In genomic region chr2:86066915-86067314, GRCh38 we compare ENCODE assay signal across 19 cellular contexts. TPM values are rescaled to one million over a fixed set of nuclear protein-coding genes. Genes with fewer than 3 reads are reported as not detected.
DNase-seq lines count a peak whose midpoint lies in the region; ATAC-seq, FAIRE-seq and TF ChIP-seq lines count a peak whose summit lies in the region.
"Had no signal": no experiment of that assay in that cellular context is flagged by ENCODE, and none has a peak within 500 bp of the region (broad histone marks: within the 10 kb centered on the region; RNA-seq: fewer than 3 reads in every experiment).

No MANE protein-coding gene starts in this region.

- TF ChIP-seq CTCF in HFFc6 (IDR thresholded peaks at IDR 0.05) = no peak
- no peak for TF ChIP-seq CTCF in K562 (IDR thresholded peaks at IDR 0.05 in 2 of 3, conservative IDR thresholded peaks at IDR 0.05 in 1 of 3; ENCODE audit: insufficient read depth in 2 of 3, low read depth in 1 of 3, low read length in 3 of 3)

- no peak for ATAC-seq in K562

- no peak for FAIRE-seq in K562 (lab: Jason Lieb, UNC)

- H3K36me3 ChIP-seq in K562 (ENCODE audit: control insufficient read depth, insufficient read depth, low read length) (peaks cover 97% of the 10 kb centered on the region), skeletal muscle tissue (ENCODE audit: control insufficient read depth in 3 of 3, insufficient read depth in 3 of 3, low read length in 3 of 3) (peaks cover 17 to 38% (median 36%) of the 10 kb centered on the region in 3 donors)

- in situ Hi-C loops in K562 (cut with MboI) = no loop called here

- no peak overlapping the region for H3K27ac ChIP-seq in K562 (ENCODE audit: extremely low read depth, low read depth, low read length)
- H3K27ac ChIP-seq in skeletal muscle tissue (ENCODE audit: low read depth, low read length) = peak overlapping the region; percentile 69
- H3K27ac ChIP-seq: HL-60, SK-N-MC had no signal

- CTCF ChIA-PET in activated naive CD4-positive, alpha-beta T cell treated with anti-CD3 and anti-CD28 coated beads for 36 hours (lab: Charles Lee) = interaction anchor here (1.3 kb wide), 1 partner anchor 9 kb away, joined by 4 read pairs; no protein-coding TSS in a partner anchor
- CTCF ChIA-PET in K562 (lab: Yijun Ruan, JAX; ENCODE audit: low intra/inter-chr PET ratio) = interaction anchor here (1.1 kb wide), 1 partner anchor 242 kb away, joined by 3 read pairs; no protein-coding TSS in a partner anchor

- no peak overlapping the region for H2AFZ ChIP-seq in K562 (ENCODE audit: low read depth, low read length)

- no peaks in the 10 kb centered on the region for H3K27me3 Mint-ChIP-seq in activated naive CD4-positive, alpha-beta T cell treated with anti-CD3 and anti-CD28 coated beads, Interleukin-2, amount 50 U/mL, for 24 hours
- no peaks in the 10 kb centered on the region for H3K27me3 Mint-ChIP-seq in activated naive CD4-positive, alpha-beta T cell treated with anti-CD3 and anti-CD28 coated beads for 36 hours (ENCODE audit: low read depth)
- no peaks in the 10 kb centered on the region; the same call in 1 of the 2 replicates for H3K27me3 Mint-ChIP-seq in HFFc6 (ENCODE audit: insufficient read depth)
- H3K27me3 Mint-ChIP-seq: B cell, IgD-negative memory B cell had no signal

- H3K4me3 ChIP-seq in K562 (no peak overlapping the region), skeletal muscle tissue (ENCODE audit: low read length in 3 of 3) (no peak overlapping the region)
- H3K4me3 ChIP-seq: SK-N-MC had no signal

- no peaks in the 10 kb centered on the region for H3K27me3 ChIP-seq in K562 (ENCODE audit: control insufficient read depth in 2 of 2, insufficient read depth in 2 of 2, low read length in 2 of 2)
- no peaks in the 10 kb centered on the region for H3K27me3 ChIP-seq in skeletal muscle tissue (ENCODE audit: control insufficient read depth in 3 of 3, insufficient read depth in 3 of 3, low read length in 3 of 3)

- H3K36me3 Mint-ChIP-seq in activated naive CD4-positive, alpha-beta T cell treated with anti-CD3 and anti-CD28 coated beads, Interleukin-2, amount 50 U/mL, for 24 hours = peaks cover 56% of the 10 kb centered on the region
- H3K36me3 Mint-ChIP-seq in activated naive CD4-positive, alpha-beta T cell treated with anti-CD3 and anti-CD28 coated beads for 36 hours (ENCODE audit: low read depth) = peaks cover 69% of the 10 kb centered on the region
- peaks cover 59% of the 10 kb centered on the region for H3K36me3 Mint-ChIP-seq in HFFc6 (ENCODE audit: low read depth)

- no peaks in the 10 kb centered on the region for H3K4me1 ChIP-seq in K562 (replicated peaks in 1 of 2; ENCODE audit: control insufficient read depth in 2 of 2, insufficient read depth in 2 of 2, low read length in 2 of 2)
- H3K4me1 ChIP-seq in skeletal muscle tissue (ENCODE audit: control insufficient read depth in 3 of 3, insufficient read depth in 3 of 3, low read length in 3 of 3) = peaks cover 25 to 31% (median 29%) of the 10 kb centered on the region in 3 donors

- H3K9me3 Mint-ChIP-seq in activated naive CD4-positive, alpha-beta T cell treated with anti-CD3 and anti-CD28 coated beads, Interleukin-2, amount 50 U/mL, for 24 hours = peaks cover 4% of the 10 kb centered on the region
- no peaks in the 10 kb centered on the region for H3K9me3 Mint-ChIP-seq in activated naive CD4-positive, alpha-beta T cell treated with anti-CD3 and anti-CD28 coated beads for 36 hours
- H3K9me3 Mint-ChIP-seq in HFFc6 = peaks cover 5% of the 10 kb centered on the region

- TF ChIP-seq EP300 in K562 (IDR thresholded peaks at IDR 0.05; ENCODE audit: low read length) = no peak

- no TSS peak for BruUV-seq in K562 (replicated peaks; lab: Mats Ljungman, UMichigan)

- no peak for DNase-seq in activated naive CD4-positive, alpha-beta T cell treated with anti-CD3 and anti-CD28 coated beads for 36 hours
- no peak for DNase-seq in HFFc6
- no peak for DNase-seq in K562 (ENCODE audit: extremely low read depth in 1 of 4, low spot score in 3 of 4)
- DNase-seq in RKO (ENCODE audit: low spot score) = no peak
- DNase-seq in Kasumi-1 (lab: John Stamatoyannopoulos, UW) = no peak
- DNase-seq in AG20443 (ENCODE audit: low spot score) = no peak
- DNase-seq: Caco-2; GDM1; H9; NCI-H187; NCI-H526; NK-92 treated with Interleukin-12 subunit alpha and Interleukin-12 subunit beta, amount 100 ng/mL, for 24 hours; SHP77 had no signal

- peaks cover 24% of the 10 kb centered on the region for H3K4me1 Mint-ChIP-seq in activated naive CD4-positive, alpha-beta T cell treated with anti-CD3 and anti-CD28 coated beads, Interleukin-2, amount 50 U/mL, for 24 hours
- peaks cover 20% of the 10 kb centered on the region for H3K4me1 Mint-ChIP-seq in activated naive CD4-positive, alpha-beta T cell treated with anti-CD3 and anti-CD28 coated beads for 36 hours (ENCODE audit: low read depth)
- peaks cover 74% of the 10 kb centered on the region for H3K4me1 Mint-ChIP-seq in HFFc6 (ENCODE audit: low read depth)
- H3K4me1 Mint-ChIP-seq: H9 had no signal

- intact Hi-C loops in activated naive CD4-positive, alpha-beta T cell treated with anti-CD3 and anti-CD28 coated beads for 36 hours (cut with micrococcal nuclease) = no loop called here
- intact Hi-C loops in K562 (cut with micrococcal nuclease) = no loop called here

- H3K4me2 ChIP-seq in K562 (ENCODE audit: insufficient read depth, low read length) = no peak overlapping the region

- no peak for TF ChIP-seq POLR2A in K562 (conservative IDR thresholded peaks at IDR 0.05)

- no peaks in the 10 kb centered on the region for H4K20me1 ChIP-seq in K562 (replicated peaks; ENCODE audit: control insufficient read depth, insufficient read depth, low read length)

- H3K79me2 ChIP-seq in K562 (ENCODE audit: control insufficient read depth, insufficient read depth, low read length) = no peaks in the 10 kb centered on the region

- peak overlapping the region; percentile 8 for H3K27ac Mint-ChIP-seq in activated naive CD4-positive, alpha-beta T cell treated with anti-CD3 and anti-CD28 coated beads, Interleukin-2, amount 50 U/mL, for 24 hours
- H3K27ac Mint-ChIP-seq in activated naive CD4-positive, alpha-beta T cell treated with anti-CD3 and anti-CD28 coated beads for 36 hours = no peak overlapping the region
- H3K27ac Mint-ChIP-seq in HFFc6 = peak overlapping the region; percentile 79; the same call in 1 of the 2 replicates
- H3K27ac Mint-ChIP-seq: B cell, H9, IgD-negative memory B cell had no signal

- POLR2A ChIA-PET in K562 (lab: Yijun Ruan, JAX) = no interaction called here

- H3K9me1 ChIP-seq in K562 (ENCODE audit: control insufficient read depth, insufficient read depth, low read length) = no peaks in the 10 kb centered on the region

- no peak overlapping the region for H3K4me3 Mint-ChIP-seq in activated naive CD4-positive, alpha-beta T cell treated with anti-CD3 and anti-CD28 coated beads, Interleukin-2, amount 50 U/mL, for 24 hours
- H3K4me3 Mint-ChIP-seq in activated naive CD4-positive, alpha-beta T cell treated with anti-CD3 and anti-CD28 coated beads for 36 hours = no peak overlapping the region
- no peak overlapping the region for H3K4me3 Mint-ChIP-seq in HFFc6
- H3K4me3 Mint-ChIP-seq: B cell, H9 had no signal

- peaks cover 2% of the 10 kb centered on the region; the same call in 1 of the 2 replicates for H3K9me3 ChIP-seq in K562 (replicated peaks; ENCODE audit: control insufficient read depth, insufficient read depth, low read depth, low read length)
- H3K9me3 ChIP-seq in skeletal muscle tissue (ENCODE audit: control insufficient read depth in 3 of 3, low read length in 3 of 3) = no peaks in the 10 kb centered on the region
- H3K9me3 ChIP-seq: Caco-2 had no signal

- TF ChIP-seq RAD21 in K562 (CRISPR knock-in tag; conservative IDR thresholded peaks at IDR 0.05 in 1 of 2, IDR thresholded peaks at IDR 0.05 in 1 of 2) = no peak

- H3K9ac ChIP-seq in K562 (ENCODE audit: insufficient read depth in 1 of 2, low read depth in 2 of 2, low read length in 2 of 2) (no peak overlapping the region), skeletal muscle tissue (ENCODE audit: low read depth in 1 of 3, low read length in 3 of 3) (no peak overlapping the region)

RNA-seq across cellular contexts. Expression of gene POLR1A, which starts 38.8 kb away (rescaled TPM):
- total RNA-seq in activated naive CD4-positive, alpha-beta T cell treated with anti-CD3 and anti-CD28 coated beads for 36 hours = 10 to 100 TPM; 25.3 to 27.1 TPM
- 10 to 100 TPM; 32.2 to 37.6 (median 34.8) TPM for total RNA-seq in HFFc6 (2021; fragmentation: NEBNext Ultra II Directional; extraction: Animal tissue kit (Norgen Biotek cat#: 25700))
- 142 and 172 TPM in 2 replicates for total RNA-seq in K562 (2011; cell fraction: chromatin; rRNA removed; ENCODE audit: low replicate concordance)
- total RNA-seq in K562 (2011; cell fraction: nucleolus; rRNA removed) = 42.9 and 54.9 TPM in 2 replicates
- total RNA-seq in K562 (2011; cell fraction: nucleoplasm; rRNA removed) = 56.0 and 72.4 TPM in 2 replicates
- total RNA-seq in K562 (2014; rRNA removed) (21.8 and 25.4 TPM in 2 replicates), K562 (2014; rRNA removed; fragmentation: Illumina TruSeq; extraction: Trizol) (33.5 and 34.4 TPM in 2 replicates), K562 (2015; rRNA removed; fragmentation: Illumina TruSeq; extraction: Trizol) (25.0 and 26.0 TPM in 2 replicates), K562 (2021) (62.6 and 72.1 TPM in 2 replicates), skeletal muscle tissue (13.6 TPM)
- polyA plus RNA-seq in K562 (2011; rRNA removed) (8.9 and 13.3 TPM in 2 replicates), K562 (2014; fragmentation: Illumina TruSeq; extraction: Trizol) (28.6 and 34.7 TPM in 2 replicates), K562 (2014; fragmentation: Nextera tagmentation; extraction: Ambion mirVana) (1 to 10 TPM; 3.0 to 8.2 TPM), K562 (2014; rRNA removed) (14.1 and 14.7 TPM in 2 replicates)
- 4.9 and 10.6 TPM in 2 replicates for polyA plus RNA-seq in K562 (2011; cell fraction: cytosol; rRNA removed)
- 14.6 and 27.4 TPM in 2 replicates for polyA plus RNA-seq in K562 (2011; cell fraction: nucleus; rRNA removed)
- 13.3 and 47.8 TPM in 2 replicates for polyA plus RNA-seq in K562 (2012)
- polyA minus RNA-seq in K562 (2011; rRNA and poly(A)+ RNA removed) = 25.3 and 41.6 TPM in 2 replicates
- polyA minus RNA-seq in K562 (2011; cell fraction: cytosol; rRNA and poly(A)+ RNA removed) = 30.3 and 46.2 TPM in 2 replicates
- polyA minus RNA-seq in K562 (2011; cell fraction: nucleus; rRNA and poly(A)+ RNA removed) = 24.5 and 33.4 TPM in 2 replicates

RNA-seq across cellular contexts. Expression of gene PTCD3, which starts 39.1 kb away (rescaled TPM):
- total RNA-seq in activated naive CD4-positive, alpha-beta T cell treated with anti-CD3 and anti-CD28 coated beads for 36 hours = 100 to 1,000 TPM; 195 to 200 TPM
- 10 to 100 TPM; 59.5 to 75.4 (median 69.3) TPM for total RNA-seq in HFFc6 (2021; fragmentation: NEBNext Ultra II Directional; extraction: Animal tissue kit (Norgen Biotek cat#: 25700))
- 420 and 873 TPM in 2 replicates for total RNA-seq in K562 (2011; cell fraction: chromatin; rRNA removed; ENCODE audit: low replicate concordance)
- total RNA-seq in K562 (2011; cell fraction: nucleolus; rRNA removed) = 222 and 276 TPM in 2 replicates
- 323 and 328 TPM in 2 replicates for total RNA-seq in K562 (2011; cell fraction: nucleoplasm; rRNA removed)
- total RNA-seq in K562 (2014; rRNA removed) (122 and 131 TPM in 2 replicates), K562 (2014; rRNA removed; fragmentation: Illumina TruSeq; extraction: Trizol) (222 and 238 TPM in 2 replicates), K562 (2015; rRNA removed; fragmentation: Illumina TruSeq; extraction: Trizol) (220 and 225 TPM in 2 replicates), K562 (2021) (172 and 177 TPM in 2 replicates), skeletal muscle tissue (87.2 TPM)
- polyA plus RNA-seq in K562 (2011; rRNA removed) (122 and 241 TPM in 2 replicates), K562 (2014; fragmentation: Illumina TruSeq; extraction: Trizol) (152 and 176 TPM in 2 replicates), K562 (2014; fragmentation: Nextera tagmentation; extraction: Ambion mirVana) (100 to 1,000 TPM in 1 of 2 experiments, 10 to 100 TPM in 1; 65.2 to 116 TPM), K562 (2014; rRNA removed) (139 and 163 TPM in 2 replicates)
- 32.2 and 38.8 TPM in 2 replicates for polyA plus RNA-seq in K562 (2011; cell fraction: cytosol; rRNA removed)
- 408 and 456 TPM in 2 replicates for polyA plus RNA-seq in K562 (2011; cell fraction: nucleus; rRNA removed)
- 63.2 and 72.9 TPM in 2 replicates for polyA plus RNA-seq in K562 (2012)
- 340 and 367 TPM in 2 replicates for polyA minus RNA-seq in K562 (2011; rRNA and poly(A)+ RNA removed)
- 64.4 and 96.0 TPM in 2 replicates for polyA minus RNA-seq in K562 (2011; cell fraction: cytosol; rRNA and poly(A)+ RNA removed)
- polyA minus RNA-seq in K562 (2011; cell fraction: nucleus; rRNA and poly(A)+ RNA removed) = 967 and 986 TPM in 2 replicates
